ENCODE assay signal across 6 cellular contexts in genomic region chr19:52896431-52897148, GRCh38. TPM values are rescaled to one million over a fixed set of nuclear protein-coding genes. Genes with fewer than 3 reads are reported as not detected.
DNase-seq lines count a peak whose midpoint lies in the region; ATAC-seq and TF ChIP-seq lines count a peak whose summit lies in the region.

No MANE protein-coding gene starts in this region.

- TF ChIP-seq CTCF in coronary artery (IDR thresholded peaks at IDR 0.05): no peak
- no peak for TF ChIP-seq CTCF in neutrophil (IDR thresholded peaks at IDR 0.05)

- H3K9me3 ChIP-seq in neutrophil: no peaks in the 10 kb centered on the region

- H3K27me3 ChIP-seq in neutrophil: no peaks in the 10 kb centered on the region

- no peaks in the 10 kb centered on the region for H3K36me3 ChIP-seq in neutrophil

- H3K4me3 ChIP-seq in coronary artery: peak overlapping the region; percentile 96
- peak overlapping the region; percentile 78 to 88 for H3K4me3 ChIP-seq in neutrophil (ENCODE audit: low read depth in 1 of 2, low read length in 1 of 2)

- DNase-seq in EH (ENCODE audit: low read depth): peak; percentile 24
- DNase-seq in LHCN-M2 (ENCODE audit: low read depth): peak; percentile 7
- DNase-seq in coronary artery (ENCODE audit: low spot score): no peak
- DNase-seq in stimulated activated naive CD4-positive, alpha-beta T cell treated with Interleukin-2 at 50 U/mL for 16 hours (lab: John Stamatoyannopoulos, UW): no peak

- H3K4me1 ChIP-seq in neutrophil (ENCODE audit: control insufficient read depth in 1 of 2, insufficient read depth in 1 of 2, low read depth in 1 of 2, low read length in 1 of 2): peaks cover 8 to 11% of the 10 kb centered on the region in 2 experiments

- H3K27ac ChIP-seq in coronary artery (peak overlapping the region; percentile 73 to 95), neutrophil (peak overlapping the region; percentile 66)

- ATAC-seq in HG02623 (IDR thresholded peaks at IDR 0.05; ENCODE audit: unreplicated experiment): no peak

RNA-seq across cellular contexts. Expression of gene ZNF320, which starts 0.8 kb away (rescaled TPM):
- total RNA-seq in LHCN-M2 (2014; rRNA removed): 1.8 and 5.1 TPM in 2 replicates
- polyA plus RNA-seq in LHCN-M2 (2012): 1.6 TPM

RNA-seq across cellular contexts. Expression of gene ZNF888, which starts 26.6 kb away (rescaled TPM):
- total RNA-seq in LHCN-M2 (2014; rRNA removed): 0.83 and 0.92 TPM in 2 replicates
- polyA plus RNA-seq in LHCN-M2 (2012): 0.46 TPM

RNA-seq across cellular contexts. Expression of gene ZNF468, which starts 39.2 kb away (rescaled TPM):
- 24.2 and 25.8 TPM in 2 replicates for total RNA-seq in LHCN-M2 (2014; rRNA removed)
- polyA plus RNA-seq in LHCN-M2 (2012): 5.7 TPM

Comparison
In these comparisons a context has a peak if more than half of its experiments do, and no peak if none do; other contexts are left out.
1. DNase-seq: peak in EH (single experiment) and LHCN-M2 (single experiment); none in coronary artery (single experiment) and stimulated activated naive CD4-positive, alpha-beta T cell treated with Interleukin-2 at 50 U/mL for 16 hours (single experiment).